9 cellular contexts compared by ENCODE assay signal in genomic region chr6:10520468-10520867, GRCh38. TPM values are rescaled to one million over a fixed set of nuclear protein-coding genes. Genes with fewer than 3 reads are reported as not detected.
DNase-seq lines count a peak whose midpoint lies in the region; ATAC-seq and TF ChIP-seq lines count a peak whose summit lies in the region.
"Had no signal": no experiment of that assay in that cellular context is flagged by ENCODE, and none has a peak within 500 bp of the region (broad histone marks: within the 10 kb centered on the region; RNA-seq: fewer than 3 reads in every experiment).

No MANE protein-coding gene starts in this region.

- intact Hi-C loops in thyroid gland (cut with DNase I) = no loop called here
- intact Hi-C loops in body of pancreas (cut with DNase I) = no loop called here

- peak; percentile 37 for DNase-seq in NOMO-1 treated with DMSO at 0.1 percent for 48 hours (lab: John Stamatoyannopoulos, UW; ENCODE audit: unreplicated experiment)
- no peak for DNase-seq in NOMO-1 treated with dmso at 0.1 percent for 144 hours (lab: John Stamatoyannopoulos, UW; ENCODE audit: unreplicated experiment)
- DNase-seq in OCI-M1 (lab: John Stamatoyannopoulos, UW) = peak; percentile 30
- DNase-seq in thyroid gland = no peak
- DNase-seq in 8988T = no peak
- no peak for DNase-seq in activated naive CD4-positive, alpha-beta T cell treated with anti-CD3 and anti-CD28 coated beads, Interleukin-2, amount 50 U/mL, for 72 hours (ENCODE audit: low spot score in 2 of 2)
- no peak for DNase-seq in body of pancreas

- H3K9me3 ChIP-seq in iPS-15b (ENCODE audit: control insufficient read depth, insufficient read depth, low read length) = no peaks in the 10 kb centered on the region
- no peaks in the 10 kb centered on the region for H3K9me3 ChIP-seq in thyroid gland
- no peaks in the 10 kb centered on the region for H3K9me3 ChIP-seq in body of pancreas

- H3K27ac ChIP-seq in thyroid gland (peak overlapping the region in 2 of 3 donors; percentile 53 to 67), body of pancreas (no peak overlapping the region)

- H3K27ac Mint-ChIP-seq in activated naive CD4-positive, alpha-beta T cell treated with anti-CD3 and anti-CD28 coated beads, Interleukin-2, amount 50 U/mL, for 72 hours = no peak overlapping the region
- H3K27ac Mint-ChIP-seq: activated naive CD4-positive, alpha-beta T cell treated with anti-CD3 and anti-CD28 coated beads, Interleukin-2, amount 50 U/mL, for 24 hours had no signal

- H3K4me1 ChIP-seq in iPS-15b (ENCODE audit: control insufficient read depth, insufficient read depth, low read length) = peaks cover 30% of the 10 kb centered on the region
- peaks cover 0 to 18% of the 10 kb centered on the region in 2 donors for H3K4me1 ChIP-seq in thyroid gland
- no peaks in the 10 kb centered on the region for H3K4me1 ChIP-seq in body of pancreas

- TF ChIP-seq POLR2A in thyroid gland (IDR thresholded peaks at IDR 0.05) (no peak), body of pancreas (IDR thresholded peaks at IDR 0.05) (no peak)

- H3K36me3 ChIP-seq in iPS-15b (ENCODE audit: control insufficient read depth, insufficient read depth, low read length) = no peaks in the 10 kb centered on the region
- H3K36me3 ChIP-seq in thyroid gland = no peaks in the 10 kb centered on the region
- H3K36me3 ChIP-seq in body of pancreas (replicated peaks in 1 of 2; ENCODE audit: insufficient read depth in 1 of 2, low read depth in 2 of 2) = no peaks in the 10 kb centered on the region

- no peak for ATAC-seq in activated naive CD4-positive, alpha-beta T cell treated with anti-CD3 and anti-CD28 coated beads, Interleukin-2, amount 50 U/mL, for 72 hours
- no peak for ATAC-seq in body of pancreas

- H3K27me3 ChIP-seq in iPS-15b (ENCODE audit: control insufficient read depth, insufficient read depth, low read length) = no peaks in the 10 kb centered on the region
- no peaks in the 10 kb centered on the region for H3K27me3 ChIP-seq in thyroid gland
- no peaks in the 10 kb centered on the region for H3K27me3 ChIP-seq in body of pancreas

- 48 to 51% methylated on average over 2 of the region's 2 CpGs for WGBS in thyroid gland, 2 donors
- WGBS in body of pancreas, 2 donors = 69 to 79% methylated on average over 2 of the region's 2 CpGs

- H3K9ac ChIP-seq in iPS-15b (ENCODE audit: low read depth, low read length) = no peak overlapping the region

- no peaks in the 10 kb centered on the region for H3K36me3 Mint-ChIP-seq in activated naive CD4-positive, alpha-beta T cell treated with anti-CD3 and anti-CD28 coated beads, Interleukin-2, amount 50 U/mL, for 72 hours
- H3K36me3 Mint-ChIP-seq: activated naive CD4-positive, alpha-beta T cell treated with anti-CD3 and anti-CD28 coated beads, Interleukin-2, amount 50 U/mL, for 24 hours had no signal

- no peaks in the 10 kb centered on the region for H3K9me3 Mint-ChIP-seq in activated naive CD4-positive, alpha-beta T cell treated with anti-CD3 and anti-CD28 coated beads, Interleukin-2, amount 50 U/mL, for 72 hours
- H3K9me3 Mint-ChIP-seq: activated naive CD4-positive, alpha-beta T cell treated with anti-CD3 and anti-CD28 coated beads, Interleukin-2, amount 50 U/mL, for 24 hours had no signal

- TF ChIP-seq CTCF in thyroid gland (IDR thresholded peaks at IDR 0.05) (no peak), body of pancreas (IDR thresholded peaks at IDR 0.05) (no peak)

- H3K4me3 ChIP-seq in iPS-15b (ENCODE audit: low read depth, low read length) (peak overlapping the region; percentile 10), thyroid gland (replicated peaks in 1 of 3) (no peak overlapping the region), body of pancreas (no peak overlapping the region)

RNA-seq across cellular contexts. Expression of gene GCNT2, which starts 0.7 kb away (rescaled TPM):
- total RNA-seq in thyroid gland (1 to 10 TPM; 4.0 to 9.8 (median 8.0) TPM), body of pancreas (1 to 10 TPM; 4.4 to 7.6 TPM)
- 1 to 10 TPM in 1 of 2 donors, under 1 TPM in 1; 0.82 to 5.0 TPM for total RNA-seq in activated naive CD4-positive, alpha-beta T cell treated with anti-CD3 and anti-CD28 coated beads, Interleukin-2, amount 50 U/mL, for 72 hours

Comparison
In these comparisons a context has a peak if more than half of its experiments do, and no peak if none do; other contexts are left out.
1. DNase-seq: peak in NOMO-1 treated with DMSO at 0.1 percent for 48 hours (single experiment) and OCI-M1 (single experiment); none in NOMO-1 treated with dmso at 0.1 percent for 144 hours (single experiment), thyroid gland (0 of 2), 8988T (single experiment), activated naive CD4-positive, alpha-beta T cell treated with anti-CD3 and anti-CD28 coated beads, Interleukin-2, amount 50 U/mL, for 72 hours (0 of 2) and body of pancreas (0 of 4).
2. H3K27ac ChIP-seq: peak in thyroid gland (2 of 3); none in body of pancreas (0 of 4).